In the genomic region with DNA sequence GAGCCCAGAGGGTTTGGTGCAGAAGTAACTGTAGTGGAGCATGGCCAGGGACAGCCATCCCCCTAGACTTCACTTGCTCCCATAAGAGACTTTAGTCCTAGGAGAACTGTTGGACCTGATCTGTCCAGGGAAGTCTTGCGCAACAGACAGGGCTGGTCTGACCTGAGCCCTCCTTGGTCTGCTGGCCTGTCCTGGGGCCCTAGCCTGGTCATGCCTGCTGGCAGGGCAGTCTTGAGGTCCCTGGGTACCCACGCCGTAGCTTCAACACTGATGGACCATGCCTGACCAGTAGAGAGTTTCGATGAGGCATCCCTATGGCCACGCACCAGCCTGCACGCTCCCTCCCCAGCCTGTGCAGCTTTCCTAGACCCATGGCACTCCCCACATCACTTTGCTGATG, we compare ENCODE assay signal across 24 cellular contexts.
"Had no signal": no experiment of that assay in that cellular context is flagged by ENCODE, and none has a peak within 500 bp of the region (broad histone marks: within the 10 kb centered on the region; RNA-seq: fewer than 3 reads in every experiment).

No MANE protein-coding gene starts in this region.

- H3K4me3 Mint-ChIP-seq: activated CD8-positive, alpha-beta T cell treated with anti-CD3 and anti-CD28 coated beads for 36 hours; activated naive CD4-positive, alpha-beta T cell treated with anti-CD3 and anti-CD28 coated beads, Interleukin-2, amount 50 U/mL, for 24 hours; T-helper 1 cell treated with Interleukin-12 subunit alpha and Interleukin-12 subunit beta and Interleukin-4 antibody, amounts not matched to agents 30 μg/mL and 1 μg/mL, for 36 hours had no signal

- H3K27me3 Mint-ChIP-seq: activated CD8-positive, alpha-beta T cell treated with anti-CD3 and anti-CD28 coated beads for 36 hours; activated naive CD4-positive, alpha-beta T cell treated with anti-CD3 and anti-CD28 coated beads, Interleukin-2, amount 50 U/mL, for 24 hours had no signal

- H3K4me1 ChIP-seq: breast epithelium, SJSA1 had no signal

- H3K27me3 ChIP-seq: breast epithelium, SJSA1 had no signal

- H3K27ac Mint-ChIP-seq: activated CD8-positive, alpha-beta T cell treated with anti-CD3 and anti-CD28 coated beads for 36 hours; activated naive CD4-positive, alpha-beta T cell treated with anti-CD3 and anti-CD28 coated beads, Interleukin-2, amount 50 U/mL, for 24 hours; T-helper 1 cell treated with Interleukin-12 subunit alpha and Interleukin-12 subunit beta and Interleukin-4 antibody, amounts not matched to agents 30 μg/mL and 1 μg/mL, for 36 hours had no signal

- H3K27ac ChIP-seq: breast epithelium, SJSA1 had no signal

- H3K4me1 Mint-ChIP-seq: activated naive CD4-positive, alpha-beta T cell treated with anti-CD3 and anti-CD28 coated beads, Interleukin-2, amount 50 U/mL, for 24 hours had no signal

- H3K9me3 ChIP-seq: SJSA1 had no signal

- H3K4me3 ChIP-seq: breast epithelium, SJSA1 had no signal

- DNase-seq: activated CD4-positive, alpha-beta T cell treated with anti-CD3 and anti-CD28 coated beads for 4 hours; activated CD8-positive, alpha-beta memory T cell treated with anti-CD3 and anti-CD28 coated beads, Interleukin-2, amount 50 U/mL, for 4 hours; activated CD8-positive, alpha-beta T cell treated with anti-CD3 and anti-CD28 coated beads for 36 hours; activated naive CD4-positive, alpha-beta T cell; caudate nucleus; KG1; NCI-H1092; NCI-H1417; NCI-H1930; NCI-H2171; NCI-H226; NCI-H526 treated with DMSO at 0.1 percent for 48 hours; NCI-H82; OCI-M1; RPMI8226; SHP77; SW 1271 had no signal

- H3K36me3 ChIP-seq: breast epithelium, SJSA1 had no signal

- ATAC-seq: activated CD4-positive, CD25-positive, alpha-beta regulatory T cell treated with anti-CD3 and anti-CD28 coated beads, Interleukin-2, amount 50 U/mL, for 24 hours; activated CD8-positive, alpha-beta T cell treated with anti-CD3 and anti-CD28 coated beads for 36 hours; Panc1; SK-N-SH treated with all-trans-retinoic acid at 6 μM for 48 hours had no signal
